ENCODE assay signal across 32 cellular contexts in the genomic region with DNA sequence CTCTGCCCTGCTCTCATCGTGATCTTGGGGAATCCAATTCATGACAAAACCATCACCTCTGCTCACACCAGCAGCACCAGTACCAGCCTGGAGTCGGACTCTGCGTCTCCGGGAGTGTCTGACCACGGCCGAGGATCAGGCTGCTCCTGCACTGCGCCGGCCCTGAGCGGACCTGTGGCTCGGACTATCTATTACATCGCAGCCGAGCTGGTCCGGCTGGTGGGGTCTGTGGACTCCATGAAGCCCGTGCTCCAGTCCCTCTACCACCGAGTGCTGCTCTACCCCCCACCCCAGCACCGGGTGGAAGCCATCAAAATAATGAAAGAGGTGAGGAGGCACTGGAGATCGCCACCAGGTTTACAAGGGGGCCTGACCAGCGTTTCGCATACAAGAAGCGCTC. TPM values are rescaled to one million over a fixed set of nuclear protein-coding genes. Genes with fewer than 3 reads are reported as not detected.
"Had no signal": no experiment of that assay in that cellular context is flagged by ENCODE, and none has a peak within 500 bp of the region (broad histone marks: within the 10 kb centered on the region; RNA-seq: fewer than 3 reads in every experiment).

No MANE protein-coding gene starts in this region.

- H3K36me3 Mint-ChIP-seq: naive B cell had no signal

- H3K27ac ChIP-seq: coronary artery, esophagus squamous epithelium, gastrocnemius medialis, heart right ventricle, left lung, lower lobe of right lung had no signal

- H3K9me3 ChIP-seq: esophagus squamous epithelium, gastrocnemius medialis, heart right ventricle, left lung, lower lobe of right lung, mucosa of descending colon had no signal

- H3K27ac Mint-ChIP-seq: mesothelial cell of epicardium, naive B cell had no signal

- H3K9me3 Mint-ChIP-seq: mesothelial cell of epicardium, naive B cell had no signal

- DNase-seq: dorsolateral prefrontal cortex; effector CD4-positive, alpha-beta T cell; effector memory CD4-positive, alpha-beta T cell; esophagus squamous epithelium; foreskin fibroblast; foreskin melanocyte; gastrocnemius medialis; glutamatergic neuron; head of caudate nucleus; heart right ventricle; hippocampal formation; islet precursor cell; left cardiac atrium; left lung; left ventricle myocardium superior; lower lobe of right lung; mesenchymal stem cell; mucosa of descending colon; naive B cell had no signal

- H3K4me1 Mint-ChIP-seq: mesothelial cell of epicardium, naive B cell had no signal

- H3K36me3 ChIP-seq: esophagus squamous epithelium, gastrocnemius medialis had no signal

- H3K4me3 Mint-ChIP-seq: mesothelial cell of epicardium, naive B cell had no signal

- H3K27me3 ChIP-seq: dorsolateral prefrontal cortex, esophagus squamous epithelium, gastrocnemius medialis, heart right ventricle, left lung had no signal

- FAIRE-seq: colon, endothelial cell of umbilical vein had no signal

- H3K4me3 ChIP-seq: coronary artery, dorsolateral prefrontal cortex, esophagus squamous epithelium, gastrocnemius medialis, heart right ventricle, left lung, lower lobe of right lung, mucosa of descending colon had no signal

- H3K4me1 ChIP-seq: gastrocnemius medialis had no signal

RNA-seq across cellular contexts. Expression of a gene that starts 37.2 kb away (rescaled TPM):
- total RNA-seq: dermis blood vessel endothelial cell, dorsolateral prefrontal cortex, endothelial cell of umbilical vein, epithelial cell of proximal tubule, esophagus squamous epithelium, gastrocnemius medialis, glomerular endothelial cell, heart right ventricle, kidney epithelial cell, left cardiac atrium, left lung, left ventricle myocardium superior, lower leg skin, lower lobe of right lung, lung microvascular endothelial cell, mesenteric fat pad, mesothelial cell of epicardium, mucosa of descending colon, myocyte had no signal
- polyA plus RNA-seq: endothelial cell of umbilical vein, esophagus, heart right ventricle had no signal
